7 cellular contexts compared by ENCODE assay signal in the genomic region with DNA sequence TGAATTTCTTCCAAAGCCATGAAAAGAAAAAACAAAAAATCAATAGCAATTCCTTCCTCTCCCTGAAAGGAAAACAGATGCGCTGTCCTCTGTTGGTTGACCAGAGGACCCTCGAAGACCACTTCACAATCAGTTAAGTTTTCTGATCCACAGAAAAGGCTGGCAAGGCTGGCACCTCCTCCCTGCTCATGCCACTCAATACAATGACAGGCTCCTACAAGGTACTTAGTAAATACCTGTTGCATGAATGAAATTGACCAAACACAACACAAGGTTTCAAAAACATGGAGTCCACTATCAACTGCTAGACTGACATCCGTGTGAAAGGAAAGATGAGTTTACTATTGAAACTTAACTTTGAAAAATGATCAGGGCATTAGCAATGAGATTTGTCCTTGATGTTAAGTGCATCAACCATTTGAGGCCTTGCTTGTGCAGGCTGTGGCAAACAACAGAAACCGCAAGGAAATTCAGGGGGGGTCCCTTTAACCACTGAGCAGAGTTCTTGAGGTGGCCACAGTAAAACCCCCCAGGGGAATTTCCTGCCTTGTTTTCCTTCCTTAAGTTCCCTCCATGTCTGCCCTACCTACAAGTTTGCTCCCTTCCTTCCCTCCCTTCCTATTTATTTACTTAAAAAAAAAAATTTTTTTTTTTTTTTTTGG. TPM values are rescaled to one million over a fixed set of nuclear protein-coding genes. Genes with fewer than 3 reads are reported as not detected.
DNase-seq lines count a peak whose midpoint lies in the region; ATAC-seq and TF ChIP-seq lines count a peak whose summit lies in the region.

No MANE protein-coding gene starts in this region.

- no peaks in the 10 kb centered on the region for H3K9me3 ChIP-seq in Peyer's patch

- H3K36me3 ChIP-seq in Peyer's patch (no peaks in the 10 kb centered on the region), brain microvascular endothelial cell (replicated peaks) (no peaks in the 10 kb centered on the region)

- no peak overlapping the region for H3K4me3 ChIP-seq in Peyer's patch
- no peak overlapping the region for H3K4me3 ChIP-seq in brain microvascular endothelial cell (ENCODE audit: low read depth, low read length)

- TF ChIP-seq POLR2A in Peyer's patch (IDR thresholded peaks at IDR 0.05), result no peak

- DNase-seq in Peyer's patch, result peak in 2 of 3 donors; percentile 37 to 72
- no peak for DNase-seq in brain microvascular endothelial cell
- DNase-seq in stimulated activated CD8-positive, alpha-beta memory T cell treated with anti-CD3 and anti-CD28 coated beads, Interleukin-4, amount 100 ng/mL, for 24 hours (ENCODE audit: low read depth), result peak; percentile 44
- DNase-seq in cerebellar nuclear complex (lab: John Stamatoyannopoulos, UW), result no peak
- no peak for DNase-seq in NCI-H1694 treated with DMSO at 0.1 percent for 48 hours (lab: John Stamatoyannopoulos, UW)
- DNase-seq in anterior cingulate cortex (lab: John Stamatoyannopoulos, UW), result no peak

- peak; percentile 73 for ATAC-seq in GM21390 (IDR thresholded peaks at IDR 0.05; ENCODE audit: unreplicated experiment)

- H3K27ac ChIP-seq in Peyer's patch (peak overlapping the region in 3 of 4 donors; percentile 20 to 48 (median 39)), brain microvascular endothelial cell (peak overlapping the region; percentile 87)

- TF ChIP-seq CTCF in Peyer's patch (IDR thresholded peaks at IDR 0.05), result no peak
- no peak for TF ChIP-seq CTCF in brain microvascular endothelial cell (IDR thresholded peaks at IDR 0.05; ENCODE audit: low read depth, low read length, missing control alignments)

- in situ Hi-C loops in brain microvascular endothelial cell (cut with HindIII; ENCODE audit: low pct_ligation_motif_present, low sequenced_read_pairs), result no loop called here

- H3K4me1 ChIP-seq in Peyer's patch, result peaks cover 0 to 13% (median 0%) of the 10 kb centered on the region in 4 donors

- H3K27me3 ChIP-seq in Peyer's patch (no peaks in the 10 kb centered on the region), brain microvascular endothelial cell (replicated peaks) (no peaks in the 10 kb centered on the region)

RNA-seq across cellular contexts. Expression of gene RTF2, which starts 27.9 kb away (rescaled TPM):
- 10 to 100 TPM; 36.3 to 53.8 (median 48.4) TPM for total RNA-seq in Peyer's patch

RNA-seq across cellular contexts. Expression of gene CASS4, which starts 28.4 kb away (rescaled TPM):
- 1 to 10 TPM in 2 of 4 donors, under 1 TPM in 2; 0.47 to 3.3 (median 1.2) TPM for total RNA-seq in Peyer's patch

RNA-seq across cellular contexts. Expression of gene CSTF1, which starts 48.0 kb away (rescaled TPM):
- total RNA-seq in Peyer's patch, result 10 to 100 TPM in 3 of 4 donors, 1 to 10 TPM in 1; 4.8 to 28.9 (median 14.3) TPM

RNA-seq across cellular contexts. Expression of gene AURKA, which starts 48.5 kb away (rescaled TPM):
- 1 to 10 TPM; 4.7 to 7.7 (median 6.5) TPM for total RNA-seq in Peyer's patch

Comparison
In these comparisons a context has a peak if more than half of its experiments do, and no peak if none do; other contexts are left out.
1. DNase-seq: peak in Peyer's patch (2 of 3) and stimulated activated CD8-positive, alpha-beta memory T cell treated with anti-CD3 and anti-CD28 coated beads, Interleukin-4, amount 100 ng/mL, for 24 hours (single experiment); none in brain microvascular endothelial cell (single experiment), cerebellar nuclear complex (0 of 2), NCI-H1694 treated with DMSO at 0.1 percent for 48 hours (single experiment) and anterior cingulate cortex (0 of 58).